In the genomic region with DNA sequence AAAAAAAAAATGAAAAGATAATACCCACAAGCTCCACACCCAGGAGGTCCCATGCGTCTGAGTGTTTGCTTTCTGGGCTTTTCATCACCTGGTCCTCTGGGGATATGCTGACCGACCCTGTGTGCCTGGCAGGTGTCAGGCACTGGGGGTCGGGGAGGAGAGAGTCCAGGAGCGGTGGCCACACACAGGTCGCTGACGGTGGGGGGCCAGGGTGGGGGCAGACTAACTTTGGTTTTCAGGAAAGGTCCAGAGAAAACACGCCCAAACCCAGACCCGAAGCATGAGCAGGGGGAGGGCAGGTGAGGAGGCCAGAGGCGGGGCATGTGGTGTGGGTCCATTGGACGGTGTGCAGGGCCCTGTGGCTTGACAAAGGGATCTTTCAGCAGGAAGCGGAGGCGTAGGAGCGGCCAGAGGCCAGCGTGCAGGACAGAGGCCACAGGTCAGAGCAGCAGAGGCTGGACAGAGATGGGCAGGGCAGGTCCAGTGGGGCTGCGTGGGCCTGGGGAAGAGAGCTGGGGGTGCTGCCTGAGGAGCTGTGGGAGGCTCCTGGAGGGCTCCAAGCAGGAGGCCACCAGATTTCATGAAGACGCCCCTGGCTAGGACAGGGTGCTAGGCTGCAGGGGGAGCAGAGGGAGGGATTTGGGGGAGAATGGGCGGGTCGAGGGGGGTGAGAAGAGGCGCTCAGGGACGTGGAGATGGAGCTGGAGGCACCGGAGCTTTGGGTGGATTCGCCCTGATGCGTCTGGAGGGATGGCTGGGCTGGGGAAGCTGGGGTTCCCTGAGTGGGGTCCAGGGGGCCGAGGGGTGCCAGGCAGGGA, we compare ENCODE assay signal across 1 cellular context.
TF ChIP-seq lines count a peak whose summit lies in the region.

No MANE protein-coding gene starts in this region.

TF ChIP-seq in HepG2, 621 proteins besides CTCF, POLR2A, EP300 and RAD21 (continued from another document and continues in another):
- TF ChIP-seq, protein P1, sequence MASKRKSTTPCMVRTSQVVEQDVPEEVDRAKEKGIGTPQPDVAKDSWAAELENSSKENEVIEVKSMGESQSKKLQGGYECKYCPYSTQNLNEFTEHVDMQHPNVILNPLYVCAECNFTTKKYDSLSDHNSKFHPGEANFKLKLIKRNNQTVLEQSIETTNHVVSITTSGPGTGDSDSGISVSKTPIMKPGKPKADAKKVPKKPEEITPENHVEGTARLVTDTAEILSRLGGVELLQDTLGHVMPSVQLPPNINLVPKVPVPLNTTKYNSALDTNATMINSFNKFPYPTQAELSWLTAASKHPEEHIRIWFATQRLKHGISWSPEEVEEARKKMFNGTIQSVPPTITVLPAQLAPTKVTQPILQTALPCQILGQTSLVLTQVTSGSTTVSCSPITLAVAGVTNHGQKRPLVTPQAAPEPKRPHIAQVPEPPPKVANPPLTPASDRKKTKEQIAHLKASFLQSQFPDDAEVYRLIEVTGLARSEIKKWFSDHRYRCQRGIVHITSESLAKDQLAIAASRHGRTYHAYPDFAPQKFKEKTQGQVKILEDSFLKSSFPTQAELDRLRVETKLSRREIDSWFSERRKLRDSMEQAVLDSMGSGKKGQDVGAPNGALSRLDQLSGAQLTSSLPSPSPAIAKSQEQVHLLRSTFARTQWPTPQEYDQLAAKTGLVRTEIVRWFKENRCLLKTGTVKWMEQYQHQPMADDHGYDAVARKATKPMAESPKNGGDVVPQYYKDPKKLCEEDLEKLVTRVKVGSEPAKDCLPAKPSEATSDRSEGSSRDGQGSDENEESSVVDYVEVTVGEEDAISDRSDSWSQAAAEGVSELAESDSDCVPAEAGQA (IDR thresholded peaks at IDR 0.05; ENCODE audit: low read depth), result no peak
- TF ChIP-seq, protein P1 (CRISPR knock-in tag; IDR thresholded peaks at IDR 0.05; ENCODE audit: borderline replicate concordance), result no peak
- 0 out of 2 replicates have a peak, but pooled peaks have one; percentile 28 for TF ChIP-seq CBX5 (CRISPR knock-in tag; IDR thresholded peaks at IDR 0.05; ENCODE audit: borderline replicate concordance)
- TF ChIP-seq GATAD2A (CRISPR knock-in tag; IDR thresholded peaks at IDR 0.05), result peak; percentile 79
- 0 out of 2 replicates have a peak, but pooled peaks have one; percentile 35 for TF ChIP-seq KLF12 (CRISPR knock-in tag; IDR thresholded peaks at IDR 0.05; ENCODE audit: borderline replicate concordance)
- TF ChIP-seq ZFY (CRISPR knock-in tag; IDR thresholded peaks at IDR 0.05), result 0 out of 2 replicates have a peak, but pooled peaks have one; percentile 26
- TF ChIP-seq NCOA1 (CRISPR knock-in tag; IDR thresholded peaks at IDR 0.05), result no peak
- no peak for TF ChIP-seq EED (CRISPR knock-in tag; IDR thresholded peaks at IDR 0.05)
- no peak for TF ChIP-seq ZSCAN20 (CRISPR knock-in tag; IDR thresholded peaks at IDR 0.05; ENCODE audit: borderline replicate concordance)
- TF ChIP-seq ZNF343 (CRISPR knock-in tag; IDR thresholded peaks at IDR 0.05), result peak; percentile 85; the same call in 1 of the 2 replicates
- TF ChIP-seq, protein P2, sequence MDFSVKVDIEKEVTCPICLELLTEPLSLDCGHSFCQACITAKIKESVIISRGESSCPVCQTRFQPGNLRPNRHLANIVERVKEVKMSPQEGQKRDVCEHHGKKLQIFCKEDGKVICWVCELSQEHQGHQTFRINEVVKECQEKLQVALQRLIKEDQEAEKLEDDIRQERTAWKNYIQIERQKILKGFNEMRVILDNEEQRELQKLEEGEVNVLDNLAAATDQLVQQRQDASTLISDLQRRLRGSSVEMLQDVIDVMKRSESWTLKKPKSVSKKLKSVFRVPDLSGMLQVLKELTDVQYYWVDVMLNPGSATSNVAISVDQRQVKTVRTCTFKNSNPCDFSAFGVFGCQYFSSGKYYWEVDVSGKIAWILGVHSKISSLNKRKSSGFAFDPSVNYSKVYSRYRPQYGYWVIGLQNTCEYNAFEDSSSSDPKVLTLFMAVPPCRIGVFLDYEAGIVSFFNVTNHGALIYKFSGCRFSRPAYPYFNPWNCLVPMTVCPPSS (IDR thresholded peaks at IDR 0.05), result no peak
- TF ChIP-seq ZFAT (CRISPR knock-in tag; conservative IDR thresholded peaks at IDR 0.05), result no peak
- TF ChIP-seq ZNF224 (CRISPR knock-in tag; IDR thresholded peaks at IDR 0.05), result no peak
- peak in 1 of 2 experiments; percentile 84; a peak in 2 of 4 replicates for TF ChIP-seq NR2F1 (CRISPR knock-in tag; IDR thresholded peaks at IDR 0.05)
- no peak for TF ChIP-seq FOXA1 (IDR thresholded peaks at IDR 0.05)
- no peak for TF ChIP-seq FOXA1 (CRISPR knock-in tag; IDR thresholded peaks at IDR 0.05)
- no peak for TF ChIP-seq MTF1 (CRISPR knock-in tag; IDR thresholded peaks at IDR 0.05)
- TF ChIP-seq, protein P3, sequence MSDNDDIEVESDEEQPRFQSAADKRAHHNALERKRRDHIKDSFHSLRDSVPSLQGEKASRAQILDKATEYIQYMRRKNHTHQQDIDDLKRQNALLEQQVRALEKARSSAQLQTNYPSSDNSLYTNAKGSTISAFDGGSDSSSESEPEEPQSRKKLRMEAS (IDR thresholded peaks at IDR 0.05), result peak; percentile 90
- TF ChIP-seq ZNF296 (CRISPR knock-in tag; conservative IDR thresholded peaks at IDR 0.05), result peak; percentile 99
- TF ChIP-seq TEAD3 (CRISPR knock-in tag; optimal IDR thresholded peaks at IDR 0.05; ENCODE audit: borderline replicate concordance), result peak; percentile 54
- TF ChIP-seq ZNF432 (CRISPR knock-in tag; IDR thresholded peaks at IDR 0.05; ENCODE audit: borderline replicate concordance), result no peak
- no peak for TF ChIP-seq FOXO1 (CRISPR knock-in tag; IDR thresholded peaks at IDR 0.05)
- no peak for TF ChIP-seq ZNF121 (CRISPR knock-in tag; IDR thresholded peaks at IDR 0.05)
- TF ChIP-seq ZNF674 (CRISPR knock-in tag; IDR thresholded peaks at IDR 0.05; ENCODE audit: low read depth), result no peak
- TF ChIP-seq RFXANK (CRISPR knock-in tag; IDR thresholded peaks at IDR 0.05), result no peak
- TF ChIP-seq ZNF780A (CRISPR knock-in tag; IDR thresholded peaks at IDR 0.05), result no peak
- TF ChIP-seq TP53 (CRISPR knock-in tag; conservative IDR thresholded peaks at IDR 0.05), result no peak
- TF ChIP-seq, protein P4, sequence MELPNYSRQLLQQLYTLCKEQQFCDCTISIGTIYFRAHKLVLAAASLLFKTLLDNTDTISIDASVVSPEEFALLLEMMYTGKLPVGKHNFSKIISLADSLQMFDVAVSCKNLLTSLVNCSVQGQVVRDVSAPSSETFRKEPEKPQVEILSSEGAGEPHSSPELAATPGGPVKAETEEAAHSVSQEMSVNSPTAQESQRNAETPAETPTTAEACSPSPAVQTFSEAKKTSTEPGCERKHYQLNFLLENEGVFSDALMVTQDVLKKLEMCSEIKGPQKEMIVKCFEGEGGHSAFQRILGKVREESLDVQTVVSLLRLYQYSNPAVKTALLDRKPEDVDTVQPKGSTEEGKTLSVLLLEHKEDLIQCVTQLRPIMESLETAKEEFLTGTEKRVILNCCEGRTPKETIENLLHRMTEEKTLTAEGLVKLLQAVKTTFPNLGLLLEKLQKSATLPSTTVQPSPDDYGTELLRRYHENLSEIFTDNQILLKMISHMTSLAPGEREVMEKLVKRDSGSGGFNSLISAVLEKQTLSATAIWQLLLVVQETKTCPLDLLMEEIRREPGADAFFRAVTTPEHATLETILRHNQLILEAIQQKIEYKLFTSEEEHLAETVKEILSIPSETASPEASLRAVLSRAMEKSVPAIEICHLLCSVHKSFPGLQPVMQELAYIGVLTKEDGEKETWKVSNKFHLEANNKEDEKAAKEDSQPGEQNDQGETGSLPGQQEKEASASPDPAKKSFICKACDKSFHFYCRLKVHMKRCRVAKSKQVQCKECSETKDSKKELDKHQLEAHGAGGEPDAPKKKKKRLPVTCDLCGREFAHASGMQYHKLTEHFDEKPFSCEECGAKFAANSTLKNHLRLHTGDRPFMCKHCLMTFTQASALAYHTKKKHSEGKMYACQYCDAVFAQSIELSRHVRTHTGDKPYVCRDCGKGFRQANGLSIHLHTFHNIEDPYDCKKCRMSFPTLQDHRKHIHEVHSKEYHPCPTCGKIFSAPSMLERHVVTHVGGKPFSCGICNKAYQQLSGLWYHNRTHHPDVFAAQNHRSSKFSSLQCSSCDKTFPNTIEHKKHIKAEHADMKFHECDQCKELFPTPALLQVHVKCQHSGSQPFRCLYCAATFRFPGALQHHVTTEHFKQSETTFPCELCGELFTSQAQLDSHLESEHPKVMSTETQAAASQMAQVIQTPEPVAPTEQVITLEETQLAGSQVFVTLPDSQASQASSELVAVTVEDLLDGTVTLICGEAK (IDR thresholded peaks at IDR 0.05), result no peak
- TF ChIP-seq, protein P4 (CRISPR knock-in tag; IDR thresholded peaks at IDR 0.05), result peak; percentile 55; the same call in 1 of the 2 replicates
- no peak for TF ChIP-seq U2AF1 (optimal IDR thresholded peaks at IDR 0.05; ENCODE audit: low read depth, low read length)
- TF ChIP-seq, protein P5, sequence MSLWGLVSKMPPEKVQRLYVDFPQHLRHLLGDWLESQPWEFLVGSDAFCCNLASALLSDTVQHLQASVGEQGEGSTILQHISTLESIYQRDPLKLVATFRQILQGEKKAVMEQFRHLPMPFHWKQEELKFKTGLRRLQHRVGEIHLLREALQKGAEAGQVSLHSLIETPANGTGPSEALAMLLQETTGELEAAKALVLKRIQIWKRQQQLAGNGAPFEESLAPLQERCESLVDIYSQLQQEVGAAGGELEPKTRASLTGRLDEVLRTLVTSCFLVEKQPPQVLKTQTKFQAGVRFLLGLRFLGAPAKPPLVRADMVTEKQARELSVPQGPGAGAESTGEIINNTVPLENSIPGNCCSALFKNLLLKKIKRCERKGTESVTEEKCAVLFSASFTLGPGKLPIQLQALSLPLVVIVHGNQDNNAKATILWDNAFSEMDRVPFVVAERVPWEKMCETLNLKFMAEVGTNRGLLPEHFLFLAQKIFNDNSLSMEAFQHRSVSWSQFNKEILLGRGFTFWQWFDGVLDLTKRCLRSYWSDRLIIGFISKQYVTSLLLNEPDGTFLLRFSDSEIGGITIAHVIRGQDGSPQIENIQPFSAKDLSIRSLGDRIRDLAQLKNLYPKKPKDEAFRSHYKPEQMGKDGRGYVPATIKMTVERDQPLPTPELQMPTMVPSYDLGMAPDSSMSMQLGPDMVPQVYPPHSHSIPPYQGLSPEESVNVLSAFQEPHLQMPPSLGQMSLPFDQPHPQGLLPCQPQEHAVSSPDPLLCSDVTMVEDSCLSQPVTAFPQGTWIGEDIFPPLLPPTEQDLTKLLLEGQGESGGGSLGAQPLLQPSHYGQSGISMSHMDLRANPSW (CRISPR knock-in tag; IDR thresholded peaks at IDR 0.05; ENCODE audit: borderline replicate concordance), result no peak
- TF ChIP-seq CBX1 (IDR thresholded peaks at IDR 0.05; ENCODE audit: low read depth), result no peak
- no peak for TF ChIP-seq KDM3A (CRISPR knock-in tag; IDR thresholded peaks at IDR 0.05; ENCODE audit: low read depth)
- TF ChIP-seq ZNF317 (CRISPR knock-in tag; IDR thresholded peaks at IDR 0.05), result peak; percentile 41; the same call in 1 of the 2 replicates
- no peak for TF ChIP-seq ZNF329 (CRISPR knock-in tag; IDR thresholded peaks at IDR 0.05; ENCODE audit: low read depth)
- TF ChIP-seq PTBP1 (IDR thresholded peaks at IDR 0.05; ENCODE audit: low read depth, low read length, poor library complexity, severe bottlenecking), result no peak
- peak; percentile 56; the same call in 1 of the 2 replicates for TF ChIP-seq ZFP36L1 (CRISPR knock-in tag; IDR thresholded peaks at IDR 0.05)
- peak; percentile 67 for TF ChIP-seq TARDBP (CRISPR knock-in tag; IDR thresholded peaks at IDR 0.05)
- no peak for TF ChIP-seq ZNF3 (CRISPR knock-in tag; IDR thresholded peaks at IDR 0.05)
- TF ChIP-seq ZNF335 (CRISPR knock-in tag; IDR thresholded peaks at IDR 0.05), result no peak
- no peak for TF ChIP-seq ZNF720 (CRISPR knock-in tag; IDR thresholded peaks at IDR 0.05)
- TF ChIP-seq, protein P6, sequence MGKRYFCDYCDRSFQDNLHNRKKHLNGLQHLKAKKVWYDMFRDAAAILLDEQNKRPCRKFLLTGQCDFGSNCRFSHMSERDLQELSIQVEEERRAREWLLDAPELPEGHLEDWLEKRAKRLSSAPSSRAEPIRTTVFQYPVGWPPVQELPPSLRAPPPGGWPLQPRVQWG (CRISPR knock-in tag; IDR thresholded peaks at IDR 0.05; ENCODE audit: borderline replicate concordance, low read depth), result no peak
